Comparison of ENCODE assay signal across 1 cellular context in genomic region chr2:215552144-215552580, GRCh38.
TF ChIP-seq lines count a peak whose summit lies in the region.

No MANE protein-coding gene starts in this region.

TF ChIP-seq in HepG2, 621 proteins besides CTCF, POLR2A, EP300 and RAD21 (continued from another document and continues in another):
- peak; percentile 84 for TF ChIP-seq PAXIP1 (CRISPR knock-in tag; conservative IDR thresholded peaks at IDR 0.05)
- TF ChIP-seq ZNF282 (IDR thresholded peaks at IDR 0.05; ENCODE audit: partially characterized antibody): no peak
- TF ChIP-seq ZNF790 (CRISPR knock-in tag; IDR thresholded peaks at IDR 0.05; ENCODE audit: borderline replicate concordance): no peak
- no peak for TF ChIP-seq HNRNPK (IDR thresholded peaks at IDR 0.05; ENCODE audit: low read depth, low read length, poor library complexity, severe bottlenecking)
- TF ChIP-seq ZNF432 (CRISPR knock-in tag; IDR thresholded peaks at IDR 0.05; ENCODE audit: borderline replicate concordance): no peak
- TF ChIP-seq ZNF235 (CRISPR knock-in tag; IDR thresholded peaks at IDR 0.05; ENCODE audit: borderline replicate concordance): no peak
- no peak for TF ChIP-seq ZEB1 (IDR thresholded peaks at IDR 0.05; ENCODE audit: insufficient replicate concordance, low read depth)
- no peak for TF ChIP-seq NR2F1 (CRISPR knock-in tag; IDR thresholded peaks at IDR 0.05)
- TF ChIP-seq NAIF1 (CRISPR knock-in tag; IDR thresholded peaks at IDR 0.05; ENCODE audit: borderline replicate concordance): no peak
- TF ChIP-seq DNMT1 (CRISPR knock-in tag; IDR thresholded peaks at IDR 0.05): no peak
- TF ChIP-seq ZNF546 (CRISPR knock-in tag; conservative IDR thresholded peaks at IDR 0.05): no peak
- peak; percentile 92 for TF ChIP-seq POGZ (CRISPR knock-in tag; IDR thresholded peaks at IDR 0.05)
- TF ChIP-seq ASH2L (IDR thresholded peaks at IDR 0.05; ENCODE audit: insufficient read length, low read depth, low read length): peak; percentile 24
- no peak for TF ChIP-seq THAP8 (CRISPR knock-in tag; IDR thresholded peaks at IDR 0.05; ENCODE audit: borderline replicate concordance)
- no peak for TF ChIP-seq ZNF672 (CRISPR knock-in tag; IDR thresholded peaks at IDR 0.05)
- TF ChIP-seq POLR2AphosphoS2 (IDR thresholded peaks at IDR 0.05; ENCODE audit: low read depth, low read length): no peak
- TF ChIP-seq ZSCAN5A (CRISPR knock-in tag; IDR thresholded peaks at IDR 0.05; ENCODE audit: borderline replicate concordance): no peak
- no peak for TF ChIP-seq ISX (CRISPR knock-in tag; conservative IDR thresholded peaks at IDR 0.05)
- no peak for TF ChIP-seq RFXANK (CRISPR knock-in tag; IDR thresholded peaks at IDR 0.05)
- TF ChIP-seq TFE3 (CRISPR knock-in tag; IDR thresholded peaks at IDR 0.05): peak; percentile 15; the same call in 1 of the 2 replicates
- TF ChIP-seq ZNF629 (CRISPR knock-in tag; conservative IDR thresholded peaks at IDR 0.05): no peak
- no peak for TF ChIP-seq ZNF616 (CRISPR knock-in tag; IDR thresholded peaks at IDR 0.05; ENCODE audit: low read depth)
- TF ChIP-seq GFI1 (CRISPR knock-in tag; IDR thresholded peaks at IDR 0.05; ENCODE audit: borderline replicate concordance): peak; percentile 56; the same call in 1 of the 2 replicates
- no peak for TF ChIP-seq RBAK (CRISPR knock-in tag; IDR thresholded peaks at IDR 0.05)
- TF ChIP-seq ZNF577 (CRISPR knock-in tag; IDR thresholded peaks at IDR 0.05; ENCODE audit: borderline replicate concordance, low read depth): no peak
- no peak for TF ChIP-seq MTF2 (CRISPR knock-in tag; IDR thresholded peaks at IDR 0.05; ENCODE audit: borderline replicate concordance)
- no peak for TF ChIP-seq GABPA (IDR thresholded peaks at IDR 0.05; ENCODE audit: low read depth, low read length)
- no peak for TF ChIP-seq GABPA (CRISPR knock-in tag; IDR thresholded peaks at IDR 0.05; ENCODE audit: low read depth)
- no peak for TF ChIP-seq GPN1 (CRISPR knock-in tag; IDR thresholded peaks at IDR 0.05; ENCODE audit: borderline replicate concordance)
- TF ChIP-seq ZIK1 (CRISPR knock-in tag; IDR thresholded peaks at IDR 0.05; ENCODE audit: borderline replicate concordance, low read depth): no peak
- TF ChIP-seq ATAD3A (CRISPR knock-in tag; IDR thresholded peaks at IDR 0.05): no peak
- TF ChIP-seq SIN3A (IDR thresholded peaks at IDR 0.05; ENCODE audit: borderline replicate concordance, low read depth, low read length): no peak
- TF ChIP-seq U2AF1 (optimal IDR thresholded peaks at IDR 0.05; ENCODE audit: low read depth, low read length): no peak
- TF ChIP-seq ZBTB14 (CRISPR knock-in tag; IDR thresholded peaks at IDR 0.05): no peak
- TF ChIP-seq ZNF383 (CRISPR knock-in tag; IDR thresholded peaks at IDR 0.05; ENCODE audit: borderline replicate concordance): no peak
- no peak for TF ChIP-seq NFE2L2 (IDR thresholded peaks at IDR 0.05; ENCODE audit: low read length)
- TF ChIP-seq FOXP4 (CRISPR knock-in tag; IDR thresholded peaks at IDR 0.05): peak; percentile 82
- TF ChIP-seq NFATC3 (CRISPR knock-in tag; IDR thresholded peaks at IDR 0.05): no peak
- TF ChIP-seq ZBTB42 (CRISPR knock-in tag; IDR thresholded peaks at IDR 0.05): no peak
- no peak for TF ChIP-seq MAX (IDR thresholded peaks at IDR 0.05)
- no peak for TF ChIP-seq ZNF138 (CRISPR knock-in tag; IDR thresholded peaks at IDR 0.05; ENCODE audit: low read depth)
- no peak for TF ChIP-seq BRF2 (CRISPR knock-in tag; IDR thresholded peaks at IDR 0.05)
- no peak for TF ChIP-seq ZUFSP (CRISPR knock-in tag; IDR thresholded peaks at IDR 0.05; ENCODE audit: borderline replicate concordance)
- TF ChIP-seq ZNF503 (CRISPR knock-in tag; IDR thresholded peaks at IDR 0.05): 0 out of 2 replicates have a peak, but pooled peaks have one; percentile 39
